10 cellular contexts compared by ENCODE assay signal in the genomic region with DNA sequence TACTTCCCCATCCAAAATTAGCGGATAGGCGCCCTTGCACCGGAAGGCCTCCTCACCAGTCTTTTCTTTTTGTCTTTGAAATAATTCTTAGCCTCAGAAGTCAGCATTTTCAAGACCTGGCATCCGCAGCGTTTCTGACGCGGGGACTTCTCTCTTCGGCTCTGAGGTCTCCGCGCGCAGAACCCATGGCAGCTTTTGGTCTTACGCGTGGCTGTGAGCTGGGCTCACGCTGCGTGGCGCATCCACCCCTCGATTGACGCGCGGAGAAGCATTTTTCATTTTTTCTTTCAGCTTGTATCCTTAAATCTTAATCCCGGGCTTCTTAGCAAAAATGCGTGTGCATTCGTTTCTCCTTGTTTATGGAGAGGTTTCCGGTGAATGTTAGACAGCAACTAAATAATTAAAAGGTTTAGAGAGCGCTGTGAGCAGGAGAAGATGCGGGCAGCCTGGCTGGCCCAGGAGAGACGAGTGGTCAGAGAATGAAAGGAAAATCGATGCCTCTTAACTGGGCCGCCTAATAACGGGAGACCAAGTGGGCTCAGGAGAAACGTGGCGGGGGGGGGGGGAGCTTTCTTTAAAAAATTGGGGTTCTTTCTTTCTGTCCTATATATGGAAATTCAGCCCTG. TPM values are rescaled to one million over a fixed set of nuclear protein-coding genes. Genes with fewer than 3 reads are reported as not detected.
A peak's percentile ranks its signal among the peaks of the same experiment; 100 is the strongest.
DNase-seq lines count a peak whose midpoint lies in the region; ATAC-seq and TF ChIP-seq lines count a peak whose summit lies in the region.
"Had no signal": no experiment of that assay in that cellular context is flagged by ENCODE, and none has a peak within 500 bp of the region (broad histone marks: within the 10 kb centered on the region; RNA-seq: fewer than 3 reads in every experiment).

No MANE protein-coding gene starts in this region.

- H3K4me2 ChIP-seq in neural cell (ENCODE audit: low read length): no peak overlapping the region

- H3K27me3 ChIP-seq in Caco-2 (replicated peaks; ENCODE audit: control insufficient read depth, insufficient read depth, low read length) (no peaks in the 10 kb centered on the region), NT2/D1 (ENCODE audit: insufficient read depth, insufficient read length) (peaks cover 45% of the 10 kb centered on the region), ectodermal cell (ENCODE audit: control insufficient read depth, insufficient read depth, low read length, poor library complexity, severe bottlenecking) (peaks cover 100% of the 10 kb centered on the region), neural cell (ENCODE audit: insufficient read depth, low read depth, low read length) (peaks cover 99% of the 10 kb centered on the region)

- POLR2A ChIA-PET in Caco-2 (lab: Charles Lee): interaction anchor here (0.5 kb wide), 1 partner anchor 118 kb away, joined by 3 read pairs; no protein-coding TSS in a partner anchor

- no peak for ATAC-seq in HG02623 (IDR thresholded peaks at IDR 0.05; ENCODE audit: unreplicated experiment)

- no peaks in the 10 kb centered on the region; the same call in 1 of the 2 replicates for H3K36me3 ChIP-seq in Caco-2 (ENCODE audit: control insufficient read depth, insufficient read depth, low read length)
- no peaks in the 10 kb centered on the region for H3K36me3 ChIP-seq in NT2/D1 (ENCODE audit: insufficient read depth, insufficient read length, low read length)
- no peaks in the 10 kb centered on the region for H3K36me3 ChIP-seq in ectodermal cell (ENCODE audit: control insufficient read depth, insufficient read depth, low read length)
- no peaks in the 10 kb centered on the region for H3K36me3 ChIP-seq in neural cell (ENCODE audit: insufficient read depth, low read length)

- no peaks in the 10 kb centered on the region for H3K27me3 Mint-ChIP-seq in Caco-2 (ENCODE audit: insufficient read depth, unreplicated experiment)

- peaks cover 28% of the 10 kb centered on the region for H3K4me1 ChIP-seq in Caco-2
- H3K4me1 ChIP-seq in NT2/D1 (ENCODE audit: insufficient read depth, insufficient read length): peaks cover 2% of the 10 kb centered on the region
- H3K4me1 ChIP-seq in ectodermal cell (ENCODE audit: control insufficient read depth, insufficient read depth, low read length): peaks cover 34% of the 10 kb centered on the region

- 2 to 3% methylated on average over 32 of the region's 32 CpGs for WGBS in ectodermal cell, 2 experiments

- H3K4me3 Mint-ChIP-seq in Caco-2 (ENCODE audit: unreplicated experiment): peak overlapping the region; percentile 49

- no peaks in the 10 kb centered on the region for H3K9me3 Mint-ChIP-seq in Caco-2 (ENCODE audit: unreplicated experiment)
- H3K9me3 Mint-ChIP-seq: dendritic cell treated with granulocyte-macrophage colony-stimulating factor and Interleukin-4, amounts not matched to agents 40 ng/mL and 50 ng/mL, for 4 days had no signal

- intact Hi-C loops in Caco-2 (cut with micrococcal nuclease; ENCODE audit: unreplicated experiment): loop anchor here (5.0 to 10.0 kb wide), 7 partner anchors 140 to 1252 kb away; no protein-coding TSS in a partner anchor

- peaks cover 32% of the 10 kb centered on the region for H3K4me1 Mint-ChIP-seq in Caco-2 (ENCODE audit: low read depth, unreplicated experiment)

- no peak for TF ChIP-seq RAD21 in neural cell (conservative IDR thresholded peaks at IDR 0.05)

- no peaks in the 10 kb centered on the region for H3K9me3 ChIP-seq in Caco-2
- no peaks in the 10 kb centered on the region for H3K9me3 ChIP-seq in NT2/D1 (ENCODE audit: insufficient read depth, low read length)
- H3K9me3 ChIP-seq in ectodermal cell (ENCODE audit: control insufficient read depth, low read length): no peaks in the 10 kb centered on the region
- no peaks in the 10 kb centered on the region for H3K9me3 ChIP-seq in neural cell (ENCODE audit: low read length)

- DNase-seq in Caco-2 (no peak), NT2/D1 (ENCODE audit: low read depth, low spot score) (no peak), nucleus accumbens (lab: John Stamatoyannopoulos, UW) (no peak), kidney glomerular epithelial cell (lab: John Stamatoyannopoulos, UW) (no peak)
- DNase-seq in activated CD4-positive, CD25-positive, alpha-beta regulatory T cell treated with anti-CD3 and anti-CD28 coated beads, Interleukin-2, amount 50 U/mL, for 72 hours: no peak
- DNase-seq: SHP77 treated with DMSO at 0.1 percent for 48 hours had no signal

- no peaks in the 10 kb centered on the region for H3K9me2 ChIP-seq in neural cell (ENCODE audit: insufficient read depth, low read length)

- H3K27ac ChIP-seq in ectodermal cell (ENCODE audit: insufficient read depth, low read depth, low read length, poor library complexity, severe bottlenecking): no peak overlapping the region
- H3K27ac ChIP-seq in neural cell (ENCODE audit: low read length): no peak overlapping the region

- CTCF ChIA-PET in Caco-2 (lab: Charles Lee): no interaction called here

- no peak for TF ChIP-seq EP300 in neural cell (conservative IDR thresholded peaks at IDR 0.05; ENCODE audit: poor library complexity, severe bottlenecking)

- BruUV-seq in Caco-2 (replicated peaks; lab: Mats Ljungman, UMichigan): no TSS peak

- H3K36me3 Mint-ChIP-seq in Caco-2 (ENCODE audit: insufficient read depth, unreplicated experiment): peaks cover 41% of the 10 kb centered on the region

- peak overlapping the region; percentile 57 for H3K9ac ChIP-seq in NT2/D1 (ENCODE audit: insufficient read length, low read depth)
- no peak overlapping the region for H3K9ac ChIP-seq in neural cell (ENCODE audit: low read length)

- no peaks in the 10 kb centered on the region for H4K20me1 ChIP-seq in neural cell (ENCODE audit: insufficient read depth)

- no peak overlapping the region for H2AFZ ChIP-seq in neural cell (ENCODE audit: low read depth, low read length)

- H3K79me2 ChIP-seq in neural cell (replicated peaks; ENCODE audit: insufficient read depth, low read length): no peaks in the 10 kb centered on the region

- no peaks in the 10 kb centered on the region for H3F3A ChIP-seq in neural cell (ENCODE audit: insufficient read depth, low read length, poor library complexity, severe bottlenecking)

- peak overlapping the region; percentile 56 for H3K27ac Mint-ChIP-seq in Caco-2 (ENCODE audit: unreplicated experiment)
- H3K27ac Mint-ChIP-seq: dendritic cell treated with granulocyte-macrophage colony-stimulating factor and Interleukin-4, amounts not matched to agents 40 ng/mL and 50 ng/mL, for 4 days had no signal

- TF ChIP-seq CTCF in Caco-2 (IDR thresholded peaks at IDR 0.05; ENCODE audit: insufficient read depth in 1 of 2, low read depth in 1 of 2, low read length in 1 of 2, severe bottlenecking in 1 of 2, unreplicated experiment in 1 of 2) (no peak), neural cell (IDR thresholded peaks at IDR 0.05; ENCODE audit: poor library complexity, severe bottlenecking) (no peak)

- H3K4me3 ChIP-seq in Caco-2 (ENCODE audit: low read depth, low read length): no peak overlapping the region
- peak overlapping the region; percentile 10 for H3K4me3 ChIP-seq in NT2/D1 (ENCODE audit: insufficient read length, low read depth)
- peak overlapping the region; percentile 33 for H3K4me3 ChIP-seq in ectodermal cell (ENCODE audit: insufficient read depth, low read depth, low read length)
- H3K4me3 ChIP-seq in neural cell (ENCODE audit: low read length): no peak overlapping the region

TF ChIP-seq in neural cell, 6 proteins besides CTCF, POLR2A, EP300 and RAD21:
- TF ChIP-seq EZH2 (IDR thresholded peaks at IDR 0.05; ENCODE audit: borderline replicate concordance, insufficient read depth, low read length, poor library complexity, severe bottlenecking) (peak; percentile 51), MXI1 (conservative IDR thresholded peaks at IDR 0.05; ENCODE audit: poor library complexity, severe bottlenecking) (no peak), SMC3 (conservative IDR thresholded peaks at IDR 0.05; ENCODE audit: poor library complexity) (no peak), POLR2AphosphoS5 (IDR thresholded peaks at IDR 0.05) (peak; percentile 78), TAF1 (IDR thresholded peaks at IDR 0.05; ENCODE audit: low read depth) (no peak)
- TF ChIP-seq, protein P1, sequence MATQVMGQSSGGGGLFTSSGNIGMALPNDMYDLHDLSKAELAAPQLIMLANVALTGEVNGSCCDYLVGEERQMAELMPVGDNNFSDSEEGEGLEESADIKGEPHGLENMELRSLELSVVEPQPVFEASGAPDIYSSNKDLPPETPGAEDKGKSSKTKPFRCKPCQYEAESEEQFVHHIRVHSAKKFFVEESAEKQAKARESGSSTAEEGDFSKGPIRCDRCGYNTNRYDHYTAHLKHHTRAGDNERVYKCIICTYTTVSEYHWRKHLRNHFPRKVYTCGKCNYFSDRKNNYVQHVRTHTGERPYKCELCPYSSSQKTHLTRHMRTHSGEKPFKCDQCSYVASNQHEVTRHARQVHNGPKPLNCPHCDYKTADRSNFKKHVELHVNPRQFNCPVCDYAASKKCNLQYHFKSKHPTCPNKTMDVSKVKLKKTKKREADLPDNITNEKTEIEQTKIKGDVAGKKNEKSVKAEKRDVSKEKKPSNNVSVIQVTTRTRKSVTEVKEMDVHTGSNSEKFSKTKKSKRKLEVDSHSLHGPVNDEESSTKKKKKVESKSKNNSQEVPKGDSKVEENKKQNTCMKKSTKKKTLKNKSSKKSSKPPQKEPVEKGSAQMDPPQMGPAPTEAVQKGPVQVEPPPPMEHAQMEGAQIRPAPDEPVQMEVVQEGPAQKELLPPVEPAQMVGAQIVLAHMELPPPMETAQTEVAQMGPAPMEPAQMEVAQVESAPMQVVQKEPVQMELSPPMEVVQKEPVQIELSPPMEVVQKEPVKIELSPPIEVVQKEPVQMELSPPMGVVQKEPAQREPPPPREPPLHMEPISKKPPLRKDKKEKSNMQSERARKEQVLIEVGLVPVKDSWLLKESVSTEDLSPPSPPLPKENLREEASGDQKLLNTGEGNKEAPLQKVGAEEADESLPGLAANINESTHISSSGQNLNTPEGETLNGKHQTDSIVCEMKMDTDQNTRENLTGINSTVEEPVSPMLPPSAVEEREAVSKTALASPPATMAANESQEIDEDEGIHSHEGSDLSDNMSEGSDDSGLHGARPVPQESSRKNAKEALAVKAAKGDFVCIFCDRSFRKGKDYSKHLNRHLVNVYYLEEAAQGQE (IDR thresholded peaks at IDR 0.05; ENCODE audit: borderline replicate concordance): no peak

RNA-seq across cellular contexts. Expression of a gene that starts 2.0 kb away (rescaled TPM):
- total RNA-seq in Caco-2 (2022): 27.7 and 32.0 TPM in 2 replicates
- 1.8 TPM for polyA plus RNA-seq in ectodermal cell (2013, experiment 1 of 4)
- 1.3 TPM for polyA plus RNA-seq in ectodermal cell (2013, experiment 2 of 4)
- 1.8 TPM for polyA plus RNA-seq in ectodermal cell (2013, experiment 3 of 4)
- polyA plus RNA-seq in ectodermal cell (2013, experiment 4 of 4): 1.3 TPM
- polyA plus RNA-seq in neural cell: not detected in 2 replicates
- not detected in 2 replicates for polyA minus RNA-seq in neural cell

Comparison
In these comparisons a context has a peak if more than half of its experiments do, and no peak if none do; other contexts are left out.
1. H3K4me3 ChIP-seq: peak in NT2/D1 (single experiment) and ectodermal cell (single experiment); none in Caco-2 (single experiment) and neural cell (single experiment).